In genomic region chr22:24466831-24467249, GRCh38 we compare ENCODE assay signal across 1 cellular context.
TF ChIP-seq lines count a peak whose summit lies in the region.

No MANE protein-coding gene starts in this region.

TF ChIP-seq in GM23338, 12 proteins besides CTCF, POLR2A, EP300 and RAD21 (continued from another document):
- TF ChIP-seq REST (IDR thresholded peaks at IDR 0.05; ENCODE audit: unreplicated experiment) (no peak), ETS1 (IDR thresholded peaks at IDR 0.05) (no peak), EZH2phosphoT487 (IDR thresholded peaks at IDR 0.05; ENCODE audit: unreplicated experiment) (no peak), ZNF114 (CRISPR knock-in tag; IDR thresholded peaks at IDR 0.05) (no peak), JUNB (IDR thresholded peaks at IDR 0.05; ENCODE audit: unreplicated experiment) (no peak), POLR2AphosphoS5 (IDR thresholded peaks at IDR 0.05; ENCODE audit: low read depth) (no peak)
